19 cellular contexts compared by ENCODE assay signal in the genomic region with DNA sequence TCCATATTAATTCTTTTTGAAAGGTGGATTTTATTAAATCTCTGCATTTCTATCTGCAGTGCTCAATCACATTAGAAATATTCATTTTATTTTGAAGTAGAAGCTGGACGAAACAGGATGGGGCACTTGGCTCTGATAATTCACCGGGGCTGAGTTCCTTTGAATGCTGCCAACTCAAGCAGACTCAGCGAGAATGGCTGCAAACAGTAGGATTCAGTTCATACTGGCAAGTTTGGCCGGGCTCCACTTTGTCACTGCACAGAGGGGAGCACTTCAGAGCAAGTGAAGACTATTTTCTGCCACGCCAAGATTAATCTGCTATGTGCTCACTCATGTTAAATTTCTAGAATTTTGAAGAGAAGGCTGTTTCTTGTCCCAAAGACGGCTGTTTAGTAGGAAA. TPM values are rescaled to one million over a fixed set of nuclear protein-coding genes. Genes with fewer than 3 reads are reported as not detected.
DNase-seq lines count a peak whose midpoint lies in the region; ATAC-seq and TF ChIP-seq lines count a peak whose summit lies in the region.
"Had no signal": no experiment of that assay in that cellular context is flagged by ENCODE, and none has a peak within 500 bp of the region (broad histone marks: within the 10 kb centered on the region; RNA-seq: fewer than 3 reads in every experiment).

No MANE protein-coding gene starts in this region.

- TF ChIP-seq EP300 in suprapubic skin (IDR thresholded peaks at IDR 0.05) = no peak

- no peaks in the 10 kb centered on the region for H3K27me3 ChIP-seq in suprapubic skin
- H3K27me3 ChIP-seq: brain microvascular endothelial cell had no signal

- TF ChIP-seq CTCF in VCaP (conservative IDR thresholded peaks at IDR 0.05) = no peak
- TF ChIP-seq CTCF in suprapubic skin (IDR thresholded peaks at IDR 0.05) = no peak

- no peak overlapping the region for H3K4me3 Mint-ChIP-seq in activated T-helper 2 cell treated with anti-CD3 and anti-CD28 coated beads, Interferon-gamma antibody, Interleukin-2, Interleukin-4, amounts not matched to agents 10 μg/mL and 5 μg/mL and 100 μg/mL, durations not matched to agents 14 hours and 24 hours and 36 hours (ENCODE audit: low read depth)
- H3K4me3 Mint-ChIP-seq: GM23338, nephron progenitor cell, T-cell had no signal

- no peaks in the 10 kb centered on the region for H3K4me1 Mint-ChIP-seq in activated T-helper 2 cell treated with anti-CD3 and anti-CD28 coated beads, Interferon-gamma antibody, Interleukin-2, Interleukin-4, amounts not matched to agents 10 μg/mL and 5 μg/mL and 100 μg/mL, durations not matched to agents 14 hours and 24 hours and 36 hours (ENCODE audit: low read depth)
- H3K4me1 Mint-ChIP-seq: GM23338, nephron progenitor cell, T-cell had no signal

- no peaks in the 10 kb centered on the region for H3K9me3 ChIP-seq in suprapubic skin

- intact Hi-C loops in left ventricle myocardium superior (cut with micrococcal nuclease) = no loop called here
- intact Hi-C loops in activated T-helper 2 cell treated with anti-CD3 and anti-CD28 coated beads, Interferon-gamma antibody, Interleukin-2, Interleukin-4, amounts not matched to agents 10 μg/mL and 5 μg/mL and 100 μg/mL, durations not matched to agents 14 hours and 24 hours and 36 hours (cut with micrococcal nuclease) = no loop called here

- H3K4me3 ChIP-seq in suprapubic skin = no peak overlapping the region
- H3K4me3 ChIP-seq: GM23338 had no signal

- peaks cover 7% of the 10 kb centered on the region for H3K27me3 Mint-ChIP-seq in activated T-helper 2 cell treated with anti-CD3 and anti-CD28 coated beads, Interferon-gamma antibody, Interleukin-2, Interleukin-4, amounts not matched to agents 10 μg/mL and 5 μg/mL and 100 μg/mL, durations not matched to agents 14 hours and 24 hours and 36 hours (ENCODE audit: low read depth)

- whole genome bisulfite sequencing in suprapubic skin = 22% methylated on average over 6 of the region's 6 CpGs

- peak; percentile 42 for ATAC-seq in left ventricle myocardium superior
- ATAC-seq: GM23338, T-cell had no signal

- no peak for TF ChIP-seq POLR2A in suprapubic skin (IDR thresholded peaks at IDR 0.05)

- H3K27ac ChIP-seq in VCaP (peak overlapping the region; percentile 80), suprapubic skin (no peak overlapping the region)
- H3K27ac ChIP-seq: brain microvascular endothelial cell had no signal

- DNase-seq in COR-L47 (lab: John Stamatoyannopoulos, UW) (peak; percentile 26), left ventricle myocardium superior (no peak), occipital lobe (lab: John Stamatoyannopoulos, UW) (peak; percentile 32), suprapubic skin (ENCODE audit: low spot score in 2 of 2) (no peak), HuH-7.5 (ENCODE audit: low spot score) (no peak), HK-2 (ENCODE audit: unreplicated experiment) (no peak)
- no peak for DNase-seq in activated T-helper 2 cell treated with anti-CD3 and anti-CD28 coated beads, Interferon-gamma antibody, Interleukin-2, Interleukin-4, amounts not matched to agents 10 μg/mL and 5 μg/mL and 100 μg/mL, durations not matched to agents 14 hours and 24 hours and 36 hours (ENCODE audit: low spot score)
- DNase-seq: activated naive CD4-positive, alpha-beta T cell treated with anti-CD3 and anti-CD28 coated beads, Interleukin-2, amount 50 U/mL, for 16 hours; activated T-cell treated with anti-CD3 and anti-CD28 coated beads, Interleukin-2, amount 50 U/mL, for 1 hour; brain microvascular endothelial cell; Caco-2; EL; NCI-H1436; NCI-H2227 treated with DMSO at 0.1 percent for 48 hours; nephron progenitor cell; stimulated activated CD4-positive, alpha-beta T cell treated with anti-CD3 and anti-CD28 coated beads, Interleukin-1b, Interleukin-23, amount 100 ng/mL, for 48 hours; T-cell had no signal

- H3K36me3 ChIP-seq in suprapubic skin = no peaks in the 10 kb centered on the region
- H3K36me3 ChIP-seq: brain microvascular endothelial cell had no signal

- no peaks in the 10 kb centered on the region for H3K4me1 ChIP-seq in suprapubic skin
- H3K4me1 ChIP-seq: Caco-2 had no signal

- H3K27ac Mint-ChIP-seq in activated T-helper 2 cell treated with anti-CD3 and anti-CD28 coated beads, Interferon-gamma antibody, Interleukin-2, Interleukin-4, amounts not matched to agents 10 μg/mL and 5 μg/mL and 100 μg/mL, durations not matched to agents 14 hours and 24 hours and 36 hours = no peak overlapping the region
- H3K27ac Mint-ChIP-seq: GM23338, nephron progenitor cell, T-cell had no signal

- H3K36me3 Mint-ChIP-seq in activated T-helper 2 cell treated with anti-CD3 and anti-CD28 coated beads, Interferon-gamma antibody, Interleukin-2, Interleukin-4, amounts not matched to agents 10 μg/mL and 5 μg/mL and 100 μg/mL, durations not matched to agents 14 hours and 24 hours and 36 hours (ENCODE audit: low read depth) = no peaks in the 10 kb centered on the region
- H3K36me3 Mint-ChIP-seq: T-cell had no signal

- peaks cover 8% of the 10 kb centered on the region for H3K9me3 Mint-ChIP-seq in activated T-helper 2 cell treated with anti-CD3 and anti-CD28 coated beads, Interferon-gamma antibody, Interleukin-2, Interleukin-4, amounts not matched to agents 10 μg/mL and 5 μg/mL and 100 μg/mL, durations not matched to agents 14 hours and 24 hours and 36 hours

RNA-seq across cellular contexts. Expression of a gene that starts 30.7 kb away (rescaled TPM):
- total RNA-seq in left ventricle myocardium superior (13.4 TPM), occipital lobe (175 TPM), suprapubic skin (10 to 100 TPM in 1 of 4 donors, 1 to 10 TPM in 3; 6.1 to 10.1 (median 7.2) TPM)
- total RNA-seq in activated T-helper 2 cell treated with anti-CD3 and anti-CD28 coated beads, Interferon-gamma antibody, Interleukin-2, Interleukin-4, amounts not matched to agents 10 μg/mL and 5 μg/mL and 100 μg/mL, durations not matched to agents 14 hours and 24 hours and 36 hours = 11.6 and 12.3 TPM in 2 replicates

Comparison
In these comparisons a context has a peak if more than half of its experiments do, and no peak if none do; other contexts are left out.
1. DNase-seq: peak in COR-L47 (single experiment) and occipital lobe (single experiment); none in left ventricle myocardium superior (single experiment), suprapubic skin (0 of 2), HuH-7.5 (single experiment), activated T-helper 2 cell treated with anti-CD3 and anti-CD28 coated beads, Interferon-gamma antibody, Interleukin-2, Interleukin-4, amounts not matched to agents 10 μg/mL and 5 μg/mL and 100 μg/mL, durations not matched to agents 14 hours and 24 hours and 36 hours (single experiment) and HK-2 (single experiment).
2. RNA of a gene that starts 30.7 kb away (total RNA-seq): 175 TPM in occipital lobe (single experiment); 13.4 TPM in left ventricle myocardium superior (single experiment), 11.6 to 12.3 TPM in activated T-helper 2 cell treated with anti-CD3 and anti-CD28 coated beads, Interferon-gamma antibody, Interleukin-2, Interleukin-4, amounts not matched to agents 10 μg/mL and 5 μg/mL and 100 μg/mL, durations not matched to agents 14 hours and 24 hours and 36 hours and 6.1 to 10.1 TPM in suprapubic skin; every median in the first group is over 10 times any median in the second.